In the genomic region with DNA sequence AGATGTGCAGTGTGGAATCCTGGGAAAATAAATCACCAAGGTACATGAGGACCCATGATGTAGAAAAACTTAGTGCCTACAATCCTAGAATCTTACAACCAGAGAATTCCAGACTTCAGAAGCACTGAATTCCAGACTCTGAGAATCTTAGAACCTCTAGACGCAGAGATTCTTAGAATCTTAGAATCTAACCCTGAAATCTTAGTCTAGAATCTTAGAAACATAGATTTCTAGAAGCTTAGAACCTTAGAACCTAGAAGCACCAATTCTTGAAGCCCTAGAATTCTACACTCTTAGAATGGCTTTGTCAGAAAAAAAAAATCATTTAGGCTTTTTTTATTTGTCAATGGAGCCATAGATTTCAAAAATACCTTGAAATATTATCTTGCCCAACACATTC, we compare ENCODE assay signal across 2 cellular contexts.
TF ChIP-seq lines count a peak whose summit lies in the region.

No MANE protein-coding gene starts in this region.

TF ChIP-seq in K562, 482 proteins besides CTCF, POLR2A, EP300 and RAD21:
- TF ChIP-seq, protein P1, sequence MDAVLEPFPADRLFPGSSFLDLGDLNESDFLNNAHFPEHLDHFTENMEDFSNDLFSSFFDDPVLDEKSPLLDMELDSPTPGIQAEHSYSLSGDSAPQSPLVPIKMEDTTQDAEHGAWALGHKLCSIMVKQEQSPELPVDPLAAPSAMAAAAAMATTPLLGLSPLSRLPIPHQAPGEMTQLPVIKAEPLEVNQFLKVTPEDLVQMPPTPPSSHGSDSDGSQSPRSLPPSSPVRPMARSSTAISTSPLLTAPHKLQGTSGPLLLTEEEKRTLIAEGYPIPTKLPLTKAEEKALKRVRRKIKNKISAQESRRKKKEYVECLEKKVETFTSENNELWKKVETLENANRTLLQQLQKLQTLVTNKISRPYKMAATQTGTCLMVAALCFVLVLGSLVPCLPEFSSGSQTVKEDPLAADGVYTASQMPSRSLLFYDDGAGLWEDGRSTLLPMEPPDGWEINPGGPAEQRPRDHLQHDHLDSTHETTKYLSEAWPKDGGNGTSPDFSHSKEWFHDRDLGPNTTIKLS (IDR thresholded peaks at IDR 0.05; ENCODE audit: borderline replicate concordance, low read depth) = peak; percentile 92; the same call in 1 of the 2 replicates
- TF ChIP-seq SREBF2 (CRISPR knock-in tag; IDR thresholded peaks at IDR 0.05) = no peak
TF ChIP-seq in K562: peak in this region for 1.

TF ChIP-seq in SK-N-SH, 30 proteins besides CTCF, POLR2A, EP300 and RAD21:
- TF ChIP-seq TEAD4 (IDR thresholded peaks at IDR 0.05; ENCODE audit: borderline replicate concordance, insufficient read depth) (no peak), TAF1 (IDR thresholded peaks at IDR 0.05; ENCODE audit: borderline replicate concordance, low read depth, low read length) (no peak), PBX3 (IDR thresholded peaks at IDR 0.05) (no peak), YY1 (IDR thresholded peaks at IDR 0.05; ENCODE audit: low read depth) (no peak), REST (IDR thresholded peaks at IDR 0.05; ENCODE audit: low read depth, low read length) (no peak), ELF1 (IDR thresholded peaks at IDR 0.05) (no peak), GATA2 (CRISPR knock-in tag; IDR thresholded peaks at IDR 0.05) (no peak), JUND (IDR thresholded peaks at IDR 0.05) (no peak), GABPA (IDR thresholded peaks at IDR 0.05; ENCODE audit: low read depth) (no peak), TCF12 (IDR thresholded peaks at IDR 0.05) (no peak), FOXM1 (IDR thresholded peaks at IDR 0.05; ENCODE audit: low read depth) (no peak)
- TF ChIP-seq, protein P2, sequence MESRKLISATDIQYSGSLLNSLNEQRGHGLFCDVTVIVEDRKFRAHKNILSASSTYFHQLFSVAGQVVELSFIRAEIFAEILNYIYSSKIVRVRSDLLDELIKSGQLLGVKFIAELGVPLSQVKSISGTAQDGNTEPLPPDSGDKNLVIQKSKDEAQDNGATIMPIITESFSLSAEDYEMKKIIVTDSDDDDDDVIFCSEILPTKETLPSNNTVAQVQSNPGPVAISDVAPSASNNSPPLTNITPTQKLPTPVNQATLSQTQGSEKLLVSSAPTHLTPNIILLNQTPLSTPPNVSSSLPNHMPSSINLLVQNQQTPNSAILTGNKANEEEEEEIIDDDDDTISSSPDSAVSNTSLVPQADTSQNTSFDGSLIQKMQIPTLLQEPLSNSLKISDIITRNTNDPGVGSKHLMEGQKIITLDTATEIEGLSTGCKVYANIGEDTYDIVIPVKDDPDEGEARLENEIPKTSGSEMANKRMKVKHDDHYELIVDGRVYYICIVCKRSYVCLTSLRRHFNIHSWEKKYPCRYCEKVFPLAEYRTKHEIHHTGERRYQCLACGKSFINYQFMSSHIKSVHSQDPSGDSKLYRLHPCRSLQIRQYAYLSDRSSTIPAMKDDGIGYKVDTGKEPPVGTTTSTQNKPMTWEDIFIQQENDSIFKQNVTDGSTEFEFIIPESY (IDR thresholded peaks at IDR 0.05; ENCODE audit: borderline replicate concordance, low read depth) = no peak
- TF ChIP-seq, protein P3, sequence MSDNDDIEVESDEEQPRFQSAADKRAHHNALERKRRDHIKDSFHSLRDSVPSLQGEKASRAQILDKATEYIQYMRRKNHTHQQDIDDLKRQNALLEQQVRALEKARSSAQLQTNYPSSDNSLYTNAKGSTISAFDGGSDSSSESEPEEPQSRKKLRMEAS (IDR thresholded peaks at IDR 0.05; ENCODE audit: low read depth) = no peak
